Comparison of ENCODE assay signal across 8 cellular contexts in the genomic region with DNA sequence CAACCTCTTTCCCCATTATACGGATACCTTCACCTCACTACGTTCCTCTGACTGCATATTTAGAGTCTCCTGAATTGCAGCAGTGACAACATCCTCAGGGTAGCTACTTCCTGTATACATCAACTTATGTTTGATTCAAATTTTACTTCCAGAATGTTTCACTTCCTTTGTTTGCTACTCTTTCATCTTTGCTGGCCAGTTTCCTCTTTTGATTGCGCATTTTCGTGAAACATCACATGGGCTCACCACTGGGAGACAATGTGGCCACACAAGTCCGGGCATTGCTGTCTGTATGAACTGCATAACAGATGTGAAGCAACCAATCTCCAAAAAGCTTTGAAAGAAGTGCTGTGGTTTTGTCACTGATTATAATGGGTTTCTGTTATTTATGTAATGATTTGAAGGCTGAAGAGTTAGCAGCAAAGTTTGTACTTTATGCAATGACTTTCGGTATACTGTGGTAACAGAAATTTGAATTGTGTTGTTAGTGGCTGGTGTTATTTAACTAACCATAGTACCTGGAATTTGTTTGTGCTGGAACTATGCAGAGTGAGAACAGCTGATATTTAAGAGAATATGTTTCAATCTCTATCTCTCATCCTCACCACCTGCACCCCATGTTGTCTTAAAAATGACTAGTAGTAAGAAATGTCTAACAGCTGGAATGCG. TPM values are rescaled to one million over a fixed set of nuclear protein-coding genes. Genes with fewer than 3 reads are reported as not detected.
A peak's percentile ranks its signal among the peaks of the same experiment; 100 is the strongest.
DNase-seq lines count a peak whose midpoint lies in the region; ATAC-seq, FAIRE-seq and TF ChIP-seq lines count a peak whose summit lies in the region.

No MANE protein-coding gene starts in this region.

- peak overlapping the region; percentile 1 for H3K27ac Mint-ChIP-seq in activated CD4-positive, alpha-beta memory T cell treated with anti-CD3 and anti-CD28 coated beads for 36 hours

- peak overlapping the region; percentile 83 to 93 (median 91) for H3K27ac ChIP-seq in BLaER1 treated with 17β-estradiol and CSF1 and Interleukin-3, amounts not matched to agents 10 nM and 100 nM
- H3K27ac ChIP-seq in keratinocyte (ENCODE audit: control insufficient read depth, insufficient read depth, low read length) (no peak overlapping the region), Karpas-422 (ENCODE audit: low read length) (no peak overlapping the region)

- peak; percentile 91 for ATAC-seq in HG03159 (IDR thresholded peaks at IDR 0.05; ENCODE audit: unreplicated experiment)

- no peaks in the 10 kb centered on the region for H3K9me3 Mint-ChIP-seq in activated CD4-positive, alpha-beta memory T cell treated with anti-CD3 and anti-CD28 coated beads for 36 hours

- H3K4me1 ChIP-seq in BLaER1 treated with 17β-estradiol and CSF1 and Interleukin-3, amounts not matched to agents 10 nM and 100 nM: peaks cover 15 to 78% (median 40%) of the 10 kb centered on the region in 10 experiments
- H3K4me1 ChIP-seq in keratinocyte (ENCODE audit: control insufficient read depth, extremely low read depth, insufficient read depth, low read length): no peaks in the 10 kb centered on the region
- H3K4me1 ChIP-seq in Karpas-422 (ENCODE audit: low read length): no peaks in the 10 kb centered on the region

- POLR2A ChIA-PET in activated CD4-positive, alpha-beta memory T cell treated with anti-CD3 and anti-CD28 coated beads for 36 hours (lab: Charles Lee): no interaction called here

- H4K20me1 ChIP-seq in BLaER1 treated with 17β-estradiol and CSF1 and Interleukin-3, amounts not matched to agents 10 nM and 100 nM: no peaks in the 10 kb centered on the region
- H4K20me1 ChIP-seq in keratinocyte (ENCODE audit: control insufficient read depth, extremely low read depth, insufficient read depth, low read length): no peaks in the 10 kb centered on the region
- no peaks in the 10 kb centered on the region for H4K20me1 ChIP-seq in Karpas-422 (ENCODE audit: insufficient read depth, low read depth, low read length)

- H3K4me2 ChIP-seq in BLaER1 treated with 17β-estradiol and CSF1 and Interleukin-3, amounts not matched to agents 10 nM and 100 nM: peak overlapping the region; percentile 24 to 85 (median 60)
- H3K4me2 ChIP-seq in keratinocyte (ENCODE audit: control insufficient read depth, extremely low read depth, insufficient read depth, low read depth, low read length) (no peak overlapping the region), Karpas-422 (ENCODE audit: low read depth, low read length, poor library complexity, severe bottlenecking) (no peak overlapping the region)

- H3K4me1 Mint-ChIP-seq in activated CD4-positive, alpha-beta memory T cell treated with anti-CD3 and anti-CD28 coated beads for 36 hours (ENCODE audit: low read depth): peaks cover 14% of the 10 kb centered on the region

- peak overlapping the region; percentile 0 for H3K4me3 Mint-ChIP-seq in activated CD4-positive, alpha-beta memory T cell treated with anti-CD3 and anti-CD28 coated beads for 36 hours

- H3K36me3 ChIP-seq in BLaER1 treated with 17β-estradiol and CSF1 and Interleukin-3, amounts not matched to agents 10 nM and 100 nM: peaks cover 44 to 88% (median 67%) of the 10 kb centered on the region in 11 experiments
- H3K36me3 ChIP-seq in keratinocyte (ENCODE audit: control insufficient read depth in 2 of 2, extremely low read depth in 1 of 2, insufficient read depth in 2 of 2, low read length in 2 of 2): peaks cover 3 to 10% of the 10 kb centered on the region in 2 experiments
- H3K36me3 ChIP-seq in Karpas-422 (ENCODE audit: insufficient read depth, low read length): no peaks in the 10 kb centered on the region

- no peak for DNase-seq in GM19239 (ENCODE audit: insufficient read length, low spot score)
- DNase-seq in activated CD4-positive, alpha-beta memory T cell treated with anti-CD3 and anti-CD28 coated beads for 36 hours: peak; percentile 68
- DNase-seq in keratinocyte (ENCODE audit: low read depth, low spot score): no peak
- DNase-seq in NCI-H82 treated with DMSO at 0.1 percent for 48 hours (lab: John Stamatoyannopoulos, UW; ENCODE audit: unreplicated experiment): no peak
- DNase-seq in NCI-H2107 (lab: John Stamatoyannopoulos, UW): no peak
- DNase-seq in Karpas-422: no peak

- no peaks in the 10 kb centered on the region for H3K27me3 ChIP-seq in BLaER1 treated with 17β-estradiol and CSF1 and Interleukin-3, amounts not matched to agents 10 nM and 100 nM
- no peaks in the 10 kb centered on the region for H3K27me3 ChIP-seq in keratinocyte (ENCODE audit: control insufficient read depth, extremely low read depth, insufficient read depth, low read length)
- H3K27me3 ChIP-seq in Karpas-422 (ENCODE audit: low read length): no peaks in the 10 kb centered on the region

- H3K9ac ChIP-seq in BLaER1 treated with 17β-estradiol and CSF1 and Interleukin-3, amounts not matched to agents 10 nM and 100 nM: peak overlapping the region; percentile 46 to 76 (median 70); a peak in 20 of 22 replicates
- no peak overlapping the region for H3K9ac ChIP-seq in keratinocyte (ENCODE audit: control insufficient read depth, extremely low read depth, insufficient read depth, low read length)
- no peak overlapping the region for H3K9ac ChIP-seq in Karpas-422 (ENCODE audit: low read length)

- H3K4me3 ChIP-seq in BLaER1 treated with 17β-estradiol and CSF1 and Interleukin-3, amounts not matched to agents 10 nM and 100 nM: peak overlapping the region in 3 of 10 experiments; percentile 10 to 40 (median 23); a peak in 4 of 20 replicates
- H3K4me3 ChIP-seq in keratinocyte (ENCODE audit: control insufficient read depth in 2 of 3, extremely low read depth in 1 of 3, insufficient read depth in 2 of 3, low read depth in 1 of 3, low read length in 3 of 3) (no peak overlapping the region), Karpas-422 (ENCODE audit: low read length) (no peak overlapping the region)

- no peaks in the 10 kb centered on the region for H3K9me1 ChIP-seq in keratinocyte (ENCODE audit: control insufficient read depth, extremely low read depth, insufficient read depth, low read length)

- H3K9me2 ChIP-seq in Karpas-422 (replicated peaks; ENCODE audit: insufficient read depth, low read length): no peaks in the 10 kb centered on the region

- H2AFZ ChIP-seq in keratinocyte (ENCODE audit: control insufficient read depth, low read length) (no peak overlapping the region), Karpas-422 (ENCODE audit: low read length) (no peak overlapping the region)

- peak; percentile 40 for FAIRE-seq in GM19239 (lab: Jason Lieb, UNC)
- peak; percentile 73 for FAIRE-seq in keratinocyte (lab: Jason Lieb, UNC)

- TF ChIP-seq CTCF in keratinocyte (optimal IDR thresholded peaks at IDR 0.05 in 1 of 3, IDR thresholded peaks at IDR 0.05 in 1 of 3, conservative IDR thresholded peaks at IDR 0.05 in 1 of 3; ENCODE audit: extremely low read depth in 1 of 3, insufficient read depth in 2 of 3, low read length in 3 of 3): no peak

- CTCF ChIA-PET in activated CD4-positive, alpha-beta memory T cell treated with anti-CD3 and anti-CD28 coated beads for 36 hours (lab: Charles Lee): interaction anchor here (0.6 kb wide), 1 partner anchor 1076 kb away, joined by 3 read pairs; no protein-coding TSS in a partner anchor

- H3K79me2 ChIP-seq in keratinocyte (ENCODE audit: control insufficient read depth, insufficient read depth, low read length): peaks cover 5% of the 10 kb centered on the region
- H3K79me2 ChIP-seq in Karpas-422 (ENCODE audit: low read length): no peaks in the 10 kb centered on the region

- intact Hi-C loops in activated CD4-positive, alpha-beta memory T cell treated with anti-CD3 and anti-CD28 coated beads for 36 hours (cut with micrococcal nuclease): loop anchor here (1.0 to 10.0 kb wide), 4 partner anchors 47 to 355 kb away; no protein-coding TSS in a partner anchor

- peaks cover 0 to 15% (median 0%) of the 10 kb centered on the region in 11 experiments; a peak in 5 of 22 replicates for H3K9me3 ChIP-seq in BLaER1 treated with 17β-estradiol and CSF1 and Interleukin-3, amounts not matched to agents 10 nM and 100 nM (replicated peaks in 1 of 11)
- no peaks in the 10 kb centered on the region for H3K9me3 ChIP-seq in keratinocyte (ENCODE audit: control insufficient read depth, low read depth, low read length)
- H3K9me3 ChIP-seq in Karpas-422 (ENCODE audit: low read length): no peaks in the 10 kb centered on the region

- no peaks in the 10 kb centered on the region for H3K36me3 Mint-ChIP-seq in activated CD4-positive, alpha-beta memory T cell treated with anti-CD3 and anti-CD28 coated beads for 36 hours

- H3K27me3 Mint-ChIP-seq in activated CD4-positive, alpha-beta memory T cell treated with anti-CD3 and anti-CD28 coated beads for 36 hours: peaks cover 5% of the 10 kb centered on the region

- dilution Hi-C loops in keratinocyte (cut with MboI; ENCODE audit: extremely low pct_ligation_motif_present, low sequenced_read_pairs): no loop called here

RNA-seq across cellular contexts. Expression of a gene that starts 7.4 kb away (rescaled TPM):
- total RNA-seq in activated CD4-positive, alpha-beta memory T cell treated with anti-CD3 and anti-CD28 coated beads for 36 hours: 1 to 10 TPM; 2.0 to 2.5 TPM
- polyA plus RNA-seq in keratinocyte: 39.7 to 71.0 TPM (median 61.3 TPM) in 3 replicates
- 12.2 TPM for polyA plus RNA-seq in keratinocyte (2011; ENCODE audit: low read depth)
- 45.6 and 69.7 TPM in 2 replicates for polyA plus RNA-seq in keratinocyte (2011; cell fraction: cytosol; rRNA removed)
- 41.5 and 44.6 TPM in 2 replicates for polyA plus RNA-seq in keratinocyte (2011; cell fraction: nucleus; rRNA removed)
- polyA plus RNA-seq in keratinocyte (2012; ENCODE audit: low replicate concordance): 18.3 and 64.7 TPM in 2 replicates
- polyA minus RNA-seq in keratinocyte: 7.8 to 32.1 TPM (median 13.7 TPM) in 3 replicates
- 16.7 TPM for polyA minus RNA-seq in keratinocyte (2011; cell fraction: cytosol; rRNA and poly(A)+ RNA removed)
- 14.4 and 32.3 TPM in 2 replicates for polyA minus RNA-seq in keratinocyte (2011; cell fraction: nucleus; rRNA and poly(A)+ RNA removed)
- total RNA-seq in Karpas-422 (2014; rRNA removed; shearing (Covaris generic); ENCODE audit: low replicate concordance): not detected in 2 replicates

Comparison
In these comparisons a context has a peak if more than half of its experiments do, and no peak if none do; other contexts are left out.
1. H3K27ac ChIP-seq: peak in BLaER1 treated with 17β-estradiol and CSF1 and Interleukin-3, amounts not matched to agents 10 nM and 100 nM (11 of 11); none in keratinocyte (single experiment) and Karpas-422 (single experiment).
2. H3K4me2 ChIP-seq: peak in BLaER1 treated with 17β-estradiol and CSF1 and Interleukin-3, amounts not matched to agents 10 nM and 100 nM (11 of 11); none in keratinocyte (single experiment) and Karpas-422 (single experiment).
3. H3K9ac ChIP-seq: peak in BLaER1 treated with 17β-estradiol and CSF1 and Interleukin-3, amounts not matched to agents 10 nM and 100 nM (11 of 11); none in keratinocyte (single experiment) and Karpas-422 (single experiment).